In the genomic region with DNA sequence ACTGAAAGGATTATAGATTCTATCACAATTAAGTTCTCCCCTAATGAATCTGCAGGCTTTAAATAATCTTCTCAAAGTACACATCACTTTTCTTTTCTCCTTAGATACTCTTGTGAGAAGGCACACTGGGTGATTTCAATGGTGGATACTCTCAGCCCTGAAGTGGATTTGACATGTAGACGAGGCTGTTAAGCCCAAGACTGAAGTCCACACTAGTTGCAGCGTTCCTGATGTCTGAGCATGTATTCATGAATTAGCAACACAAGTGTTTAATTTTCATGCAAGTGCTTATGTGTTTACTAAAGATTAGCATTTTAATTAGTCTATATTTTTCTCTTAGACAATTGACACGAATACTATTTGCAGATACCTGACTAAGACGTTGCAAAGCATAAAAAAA, we compare ENCODE assay signal across 30 cellular contexts.
"Had no signal": no experiment of that assay in that cellular context is flagged by ENCODE, and none has a peak within 500 bp of the region (broad histone marks: within the 10 kb centered on the region; RNA-seq: fewer than 3 reads in every experiment).

No MANE protein-coding gene starts in this region.

- H3K27ac ChIP-seq: epithelial cell of prostate, gastrocnemius medialis, heart right ventricle, left lung, neutrophil, pancreas, right lobe of liver, suprapubic skin, transverse colon, upper lobe of right lung, uterus had no signal

- H3K4me1 Mint-ChIP-seq: mesothelial cell of epicardium; naive B cell; stimulated activated naive CD8-positive, alpha-beta T cell treated with anti-CD3 and anti-CD28 coated beads, Interleukin-15, amount 100 ng/mL, for 72 hours had no signal

- H3K4me3 ChIP-seq: gastrocnemius medialis, heart right ventricle, left lung, mucosa of descending colon, pancreas, right lobe of liver, suprapubic skin, transverse colon, upper lobe of right lung, uterus had no signal

- H3K36me3 ChIP-seq: gastrocnemius medialis, heart right ventricle, left lung, neutrophil, pancreas, right lobe of liver, suprapubic skin, transverse colon, upper lobe of right lung, uterus had no signal

- H3K4me1 ChIP-seq: gastrocnemius medialis, heart right ventricle, left lung, pancreas, right lobe of liver, suprapubic skin, transverse colon, upper lobe of right lung, uterus had no signal

- DNase-seq: effector CD8-positive, alpha-beta T cell; endodermal cell; foreskin fibroblast; gastrocnemius medialis; heart right ventricle; kidney; left cardiac atrium; left lung; mesenchymal stem cell; mucosa of descending colon; naive B cell; pancreas; right lobe of liver; small intestine; stimulated activated CD4-positive, alpha-beta T cell treated with anti-CD3 and anti-CD28 coated beads, Interleukin-15, amount 100 ng/mL, for 24 hours; stimulated activated CD4-positive, alpha-beta T cell treated with anti-CD3 and anti-CD28 coated beads, Interleukin-2, amount 100 ng/mL, for 48 hours; stimulated activated CD8-positive, alpha-beta memory T cell treated with anti-CD3 and anti-CD28 coated beads, Interleukin-4, amount 100 ng/mL, for 48 hours; stimulated activated naive CD4-positive, alpha-beta T cell; stimulated activated naive CD8-positive, alpha-beta T cell treated with anti-CD3 and anti-CD28 coated beads, Interleukin-15, amount 100 ng/mL, for 72 hours; transverse colon; upper lobe of right lung; uterus had no signal

- H3K9me3 ChIP-seq: gastrocnemius medialis, heart right ventricle, mucosa of descending colon, neutrophil, pancreas, right lobe of liver, suprapubic skin, transverse colon, upper lobe of right lung, uterus had no signal

- H3K27ac Mint-ChIP-seq: endodermal cell; mesothelial cell of epicardium; naive B cell; natural killer cell treated with Interleukin-12 subunit alpha and Interleukin-12 subunit beta and Interleukin-15 and Interleukin-18, amount 100 ng/mL, for 72 hours; progenitor cell of endocrine pancreas; stimulated activated naive CD8-positive, alpha-beta T cell treated with anti-CD3 and anti-CD28 coated beads, Interleukin-15, amount 100 ng/mL, for 72 hours had no signal

- H3K4me3 Mint-ChIP-seq: endodermal cell; mesothelial cell of epicardium; naive B cell; natural killer cell treated with Interleukin-12 subunit alpha and Interleukin-12 subunit beta and Interleukin-15 and Interleukin-18, amount 100 ng/mL, for 72 hours; neural crest cell; stimulated activated naive CD8-positive, alpha-beta T cell treated with anti-CD3 and anti-CD28 coated beads, Interleukin-15, amount 100 ng/mL, for 72 hours had no signal

- H3K27me3 ChIP-seq: gastrocnemius medialis, heart right ventricle, left lung, neutrophil, pancreas, right lobe of liver, suprapubic skin, transverse colon, upper lobe of right lung, uterus had no signal

- H3K27me3 Mint-ChIP-seq: naive B cell; progenitor cell of endocrine pancreas; stimulated activated naive CD8-positive, alpha-beta T cell treated with anti-CD3 and anti-CD28 coated beads, Interleukin-15, amount 100 ng/mL, for 72 hours had no signal

- ATAC-seq: esophagus mucosa; gastrocnemius medialis; heart right ventricle; left cardiac atrium; left lung; mucosa of descending colon; natural killer cell treated with Interleukin-12 subunit alpha and Interleukin-12 subunit beta and Interleukin-15 and Interleukin-18, amount 100 ng/mL, for 72 hours; pancreas; right lobe of liver; stimulated activated naive CD8-positive, alpha-beta T cell treated with anti-CD3 and anti-CD28 coated beads, Interleukin-15, amount 100 ng/mL, for 72 hours; upper lobe of right lung had no signal

- H3K9me3 Mint-ChIP-seq: mesothelial cell of epicardium; natural killer cell treated with Interleukin-12 subunit alpha and Interleukin-12 subunit beta and Interleukin-15 and Interleukin-18, amount 100 ng/mL, for 72 hours; neural crest cell had no signal

- H3K36me3 Mint-ChIP-seq: mesothelial cell of epicardium; naive B cell; natural killer cell treated with Interleukin-12 subunit alpha and Interleukin-12 subunit beta and Interleukin-15 and Interleukin-18, amount 100 ng/mL, for 72 hours had no signal
